Comparison of ENCODE assay signal across 1 cellular context in genomic region chr7:90346326-90347125, GRCh38.
TF ChIP-seq lines count a peak whose summit lies in the region.

A gene with protein sequence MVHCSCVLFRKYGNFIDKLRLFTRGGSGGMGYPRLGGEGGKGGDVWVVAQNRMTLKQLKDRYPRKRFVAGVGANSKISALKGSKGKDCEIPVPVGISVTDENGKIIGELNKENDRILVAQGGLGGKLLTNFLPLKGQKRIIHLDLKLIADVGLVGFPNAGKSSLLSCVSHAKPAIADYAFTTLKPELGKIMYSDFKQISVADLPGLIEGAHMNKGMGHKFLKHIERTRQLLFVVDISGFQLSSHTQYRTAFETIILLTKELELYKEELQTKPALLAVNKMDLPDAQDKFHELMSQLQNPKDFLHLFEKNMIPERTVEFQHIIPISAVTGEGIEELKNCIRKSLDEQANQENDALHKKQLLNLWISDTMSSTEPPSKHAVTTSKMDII (plus strand): TSS chr7:90346716. CDS start chr7:90346742, 26 bp downstream.

TF ChIP-seq in HepG2, 621 proteins besides CTCF, POLR2A, EP300 and RAD21 (continued from another document and continues in another):
- TF ChIP-seq, protein P1, sequence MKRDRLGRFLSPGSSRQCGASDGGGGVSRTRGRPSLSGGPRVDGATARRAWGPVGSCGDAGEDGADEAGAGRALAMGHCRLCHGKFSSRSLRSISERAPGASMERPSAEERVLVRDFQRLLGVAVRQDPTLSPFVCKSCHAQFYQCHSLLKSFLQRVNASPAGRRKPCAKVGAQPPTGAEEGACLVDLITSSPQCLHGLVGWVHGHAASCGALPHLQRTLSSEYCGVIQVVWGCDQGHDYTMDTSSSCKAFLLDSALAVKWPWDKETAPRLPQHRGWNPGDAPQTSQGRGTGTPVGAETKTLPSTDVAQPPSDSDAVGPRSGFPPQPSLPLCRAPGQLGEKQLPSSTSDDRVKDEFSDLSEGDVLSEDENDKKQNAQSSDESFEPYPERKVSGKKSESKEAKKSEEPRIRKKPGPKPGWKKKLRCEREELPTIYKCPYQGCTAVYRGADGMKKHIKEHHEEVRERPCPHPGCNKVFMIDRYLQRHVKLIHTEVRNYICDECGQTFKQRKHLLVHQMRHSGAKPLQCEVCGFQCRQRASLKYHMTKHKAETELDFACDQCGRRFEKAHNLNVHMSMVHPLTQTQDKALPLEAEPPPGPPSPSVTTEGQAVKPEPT (CRISPR knock-in tag; IDR thresholded peaks at IDR 0.05; ENCODE audit: low read depth) = 0 out of 2 replicates have a peak, but pooled peaks have one; percentile 58
- TF ChIP-seq ZNF83 (CRISPR knock-in tag; IDR thresholded peaks at IDR 0.05; ENCODE audit: borderline replicate concordance) = peak; percentile 81; the same call in 1 of the 2 replicates
- TF ChIP-seq ZSCAN29 (CRISPR knock-in tag; conservative IDR thresholded peaks at IDR 0.05) = 0 out of 2 replicates have a peak, but pooled peaks have one; percentile 70
- TF ChIP-seq, protein P2, sequence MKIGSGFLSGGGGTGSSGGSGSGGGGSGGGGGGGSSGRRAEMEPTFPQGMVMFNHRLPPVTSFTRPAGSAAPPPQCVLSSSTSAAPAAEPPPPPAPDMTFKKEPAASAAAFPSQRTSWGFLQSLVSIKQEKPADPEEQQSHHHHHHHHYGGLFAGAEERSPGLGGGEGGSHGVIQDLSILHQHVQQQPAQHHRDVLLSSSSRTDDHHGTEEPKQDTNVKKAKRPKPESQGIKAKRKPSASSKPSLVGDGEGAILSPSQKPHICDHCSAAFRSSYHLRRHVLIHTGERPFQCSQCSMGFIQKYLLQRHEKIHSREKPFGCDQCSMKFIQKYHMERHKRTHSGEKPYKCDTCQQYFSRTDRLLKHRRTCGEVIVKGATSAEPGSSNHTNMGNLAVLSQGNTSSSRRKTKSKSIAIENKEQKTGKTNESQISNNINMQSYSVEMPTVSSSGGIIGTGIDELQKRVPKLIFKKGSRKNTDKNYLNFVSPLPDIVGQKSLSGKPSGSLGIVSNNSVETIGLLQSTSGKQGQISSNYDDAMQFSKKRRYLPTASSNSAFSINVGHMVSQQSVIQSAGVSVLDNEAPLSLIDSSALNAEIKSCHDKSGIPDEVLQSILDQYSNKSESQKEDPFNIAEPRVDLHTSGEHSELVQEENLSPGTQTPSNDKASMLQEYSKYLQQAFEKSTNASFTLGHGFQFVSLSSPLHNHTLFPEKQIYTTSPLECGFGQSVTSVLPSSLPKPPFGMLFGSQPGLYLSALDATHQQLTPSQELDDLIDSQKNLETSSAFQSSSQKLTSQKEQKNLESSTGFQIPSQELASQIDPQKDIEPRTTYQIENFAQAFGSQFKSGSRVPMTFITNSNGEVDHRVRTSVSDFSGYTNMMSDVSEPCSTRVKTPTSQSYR (CRISPR knock-in tag; IDR thresholded peaks at IDR 0.05; ENCODE audit: borderline replicate concordance) = peak; percentile 68; the same call in 1 of the 2 replicates
- TF ChIP-seq FLYWCH1 (CRISPR knock-in tag; IDR thresholded peaks at IDR 0.05) = no peak
- TF ChIP-seq ZNF101 (CRISPR knock-in tag; IDR thresholded peaks at IDR 0.05; ENCODE audit: borderline replicate concordance, low read depth) = no peak
- TF ChIP-seq PHF21A (CRISPR knock-in tag; IDR thresholded peaks at IDR 0.05) = peak; percentile 82; the same call in 1 of the 2 replicates
- TF ChIP-seq ATAD3A (CRISPR knock-in tag; IDR thresholded peaks at IDR 0.05) = no peak
- TF ChIP-seq SRSF9 (IDR thresholded peaks at IDR 0.05; ENCODE audit: borderline replicate concordance, insufficient read depth, low read depth, low read length, poor library complexity, severe bottlenecking) = no peak
- TF ChIP-seq SALL1 (CRISPR knock-in tag; IDR thresholded peaks at IDR 0.05) = peak; percentile 94
- no peak for TF ChIP-seq NKX3-1 (CRISPR knock-in tag; IDR thresholded peaks at IDR 0.05)
- no peak; the same call in 1 of the 2 replicates for TF ChIP-seq SP2 (CRISPR knock-in tag; IDR thresholded peaks at IDR 0.05)
- TF ChIP-seq ZBTB38 (CRISPR knock-in tag; IDR thresholded peaks at IDR 0.05) = peak; percentile 82; the same call in 1 of the 2 replicates
- TF ChIP-seq NBN (conservative IDR thresholded peaks at IDR 0.05) = no peak
- no peak for TF ChIP-seq TRIM24 (CRISPR knock-in tag; IDR thresholded peaks at IDR 0.05)
- TF ChIP-seq ZEB1 (IDR thresholded peaks at IDR 0.05; ENCODE audit: insufficient replicate concordance, low read depth) = peak; percentile 65
- peak; percentile 18; the same call in 1 of the 2 replicates for TF ChIP-seq FOSL2 (CRISPR knock-in tag; IDR thresholded peaks at IDR 0.05)
- peak; percentile 97 for TF ChIP-seq REPIN1 (CRISPR knock-in tag; IDR thresholded peaks at IDR 0.05; ENCODE audit: borderline replicate concordance, low read depth)
- no peak for TF ChIP-seq FOSL1 (CRISPR knock-in tag; IDR thresholded peaks at IDR 0.05; ENCODE audit: borderline replicate concordance)
- peak; percentile 59; the same call in 1 of the 2 replicates for TF ChIP-seq DR1 (CRISPR knock-in tag; IDR thresholded peaks at IDR 0.05)
- no peak for TF ChIP-seq CAMTA2 (CRISPR knock-in tag; IDR thresholded peaks at IDR 0.05; ENCODE audit: borderline replicate concordance)
- TF ChIP-seq FOXP1 (IDR thresholded peaks at IDR 0.05) = 0 out of 2 replicates have a peak, but pooled peaks have one; percentile 29
- TF ChIP-seq FOXP1 (CRISPR knock-in tag; IDR thresholded peaks at IDR 0.05) = no peak; the same call in 1 of the 2 replicates
- TF ChIP-seq ZMYM4 (CRISPR knock-in tag; IDR thresholded peaks at IDR 0.05) = peak; percentile 99
- TF ChIP-seq ZFP62 (CRISPR knock-in tag; IDR thresholded peaks at IDR 0.05) = no peak
- TF ChIP-seq, protein P3, sequence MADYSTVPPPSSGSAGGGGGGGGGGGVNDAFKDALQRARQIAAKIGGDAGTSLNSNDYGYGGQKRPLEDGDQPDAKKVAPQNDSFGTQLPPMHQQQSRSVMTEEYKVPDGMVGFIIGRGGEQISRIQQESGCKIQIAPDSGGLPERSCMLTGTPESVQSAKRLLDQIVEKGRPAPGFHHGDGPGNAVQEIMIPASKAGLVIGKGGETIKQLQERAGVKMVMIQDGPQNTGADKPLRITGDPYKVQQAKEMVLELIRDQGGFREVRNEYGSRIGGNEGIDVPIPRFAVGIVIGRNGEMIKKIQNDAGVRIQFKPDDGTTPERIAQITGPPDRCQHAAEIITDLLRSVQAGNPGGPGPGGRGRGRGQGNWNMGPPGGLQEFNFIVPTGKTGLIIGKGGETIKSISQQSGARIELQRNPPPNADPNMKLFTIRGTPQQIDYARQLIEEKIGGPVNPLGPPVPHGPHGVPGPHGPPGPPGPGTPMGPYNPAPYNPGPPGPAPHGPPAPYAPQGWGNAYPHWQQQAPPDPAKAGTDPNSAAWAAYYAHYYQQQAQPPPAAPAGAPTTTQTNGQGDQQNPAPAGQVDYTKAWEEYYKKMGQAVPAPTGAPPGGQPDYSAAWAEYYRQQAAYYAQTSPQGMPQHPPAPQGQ (CRISPR knock-in tag; IDR thresholded peaks at IDR 0.05; ENCODE audit: borderline replicate concordance) = no peak
- TF ChIP-seq, protein P4, sequence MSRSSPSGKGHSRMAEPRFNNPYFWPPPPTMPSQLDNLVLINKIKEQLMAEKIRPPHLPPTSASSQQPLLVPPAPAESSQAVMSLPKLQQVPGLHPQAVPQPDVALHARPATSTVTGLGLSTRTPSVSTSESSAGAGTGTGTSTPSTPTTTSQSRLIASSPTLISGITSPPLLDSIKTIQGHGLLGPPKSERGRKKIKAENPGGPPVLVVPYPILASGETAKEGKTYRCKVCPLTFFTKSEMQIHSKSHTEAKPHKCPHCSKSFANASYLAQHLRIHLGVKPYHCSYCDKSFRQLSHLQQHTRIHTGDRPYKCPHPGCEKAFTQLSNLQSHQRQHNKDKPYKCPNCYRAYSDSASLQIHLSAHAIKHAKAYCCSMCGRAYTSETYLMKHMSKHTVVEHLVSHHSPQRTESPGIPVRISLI (CRISPR knock-in tag; IDR thresholded peaks at IDR 0.05; ENCODE audit: borderline replicate concordance) = peak; percentile 42; the same call in 1 of the 2 replicates
- no peak for TF ChIP-seq ZNF383 (CRISPR knock-in tag; IDR thresholded peaks at IDR 0.05; ENCODE audit: borderline replicate concordance)
- no peak for TF ChIP-seq RARG (CRISPR knock-in tag; IDR thresholded peaks at IDR 0.05; ENCODE audit: low read depth)
- TF ChIP-seq FOXC1 (CRISPR knock-in tag; IDR thresholded peaks at IDR 0.05; ENCODE audit: borderline replicate concordance) = peak; percentile 91
- no peak for TF ChIP-seq ZC3H13 (CRISPR knock-in tag; IDR thresholded peaks at IDR 0.05)
- TF ChIP-seq, protein P5, sequence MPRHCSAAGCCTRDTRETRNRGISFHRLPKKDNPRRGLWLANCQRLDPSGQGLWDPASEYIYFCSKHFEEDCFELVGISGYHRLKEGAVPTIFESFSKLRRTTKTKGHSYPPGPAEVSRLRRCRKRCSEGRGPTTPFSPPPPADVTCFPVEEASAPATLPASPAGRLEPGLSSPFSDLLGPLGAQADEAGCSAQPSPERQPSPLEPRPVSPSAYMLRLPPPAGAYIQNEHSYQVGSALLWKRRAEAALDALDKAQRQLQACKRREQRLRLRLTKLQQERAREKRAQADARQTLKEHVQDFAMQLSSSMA (CRISPR knock-in tag; IDR thresholded peaks at IDR 0.05) = peak; percentile 86
- peak; percentile 62; the same call in 1 of the 2 replicates for TF ChIP-seq CEBPB (IDR thresholded peaks at IDR 0.05; ENCODE audit: borderline replicate concordance, low read depth, low read length)
- peak; percentile 76 for TF ChIP-seq CEBPG (CRISPR knock-in tag; IDR thresholded peaks at IDR 0.05)
- TF ChIP-seq MYNN (CRISPR knock-in tag; IDR thresholded peaks at IDR 0.05; ENCODE audit: low read depth) = peak; percentile 76; the same call in 1 of the 2 replicates
- 0 out of 2 replicates have a peak, but pooled peaks have one; percentile 71 for TF ChIP-seq ZNF33B (CRISPR knock-in tag; IDR thresholded peaks at IDR 0.05)
- peak; percentile 79 for TF ChIP-seq U2AF1 (optimal IDR thresholded peaks at IDR 0.05; ENCODE audit: low read depth, low read length)
- peak; percentile 52 for TF ChIP-seq FOXA3 (CRISPR knock-in tag; IDR thresholded peaks at IDR 0.05)
- no peak for TF ChIP-seq MLXIP (CRISPR knock-in tag; IDR thresholded peaks at IDR 0.05; ENCODE audit: borderline replicate concordance)
- no peak for TF ChIP-seq GTF2F1 (IDR thresholded peaks at IDR 0.05; ENCODE audit: low read length)
- TF ChIP-seq TCF12 (IDR thresholded peaks at IDR 0.05) = no peak
- TF ChIP-seq TCF12 (CRISPR knock-in tag; IDR thresholded peaks at IDR 0.05) = no peak
- peak; percentile 78; the same call in 1 of the 2 replicates for TF ChIP-seq ZNF234 (CRISPR knock-in tag; conservative IDR thresholded peaks at IDR 0.05)
- TF ChIP-seq, protein P6, sequence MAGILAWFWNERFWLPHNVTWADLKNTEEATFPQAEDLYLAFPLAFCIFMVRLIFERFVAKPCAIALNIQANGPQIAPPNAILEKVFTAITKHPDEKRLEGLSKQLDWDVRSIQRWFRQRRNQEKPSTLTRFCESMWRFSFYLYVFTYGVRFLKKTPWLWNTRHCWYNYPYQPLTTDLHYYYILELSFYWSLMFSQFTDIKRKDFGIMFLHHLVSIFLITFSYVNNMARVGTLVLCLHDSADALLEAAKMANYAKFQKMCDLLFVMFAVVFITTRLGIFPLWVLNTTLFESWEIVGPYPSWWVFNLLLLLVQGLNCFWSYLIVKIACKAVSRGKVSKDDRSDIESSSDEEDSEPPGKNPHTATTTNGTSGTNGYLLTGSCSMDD (CRISPR knock-in tag; IDR thresholded peaks at IDR 0.05) = no peak
- TF ChIP-seq ZNF3 (CRISPR knock-in tag; IDR thresholded peaks at IDR 0.05) = peak; percentile 57; the same call in 1 of the 2 replicates
- no peak for TF ChIP-seq DMTF1 (CRISPR knock-in tag; IDR thresholded peaks at IDR 0.05)
- 0 out of 2 replicates have a peak, but pooled peaks have one; percentile 42 for TF ChIP-seq RFX5 (IDR thresholded peaks at IDR 0.05; ENCODE audit: low read depth, low read length)
- TF ChIP-seq KLF6 (CRISPR knock-in tag; IDR thresholded peaks at IDR 0.05) = peak; percentile 75; the same call in 1 of the 2 replicates
- TF ChIP-seq, protein P7, sequence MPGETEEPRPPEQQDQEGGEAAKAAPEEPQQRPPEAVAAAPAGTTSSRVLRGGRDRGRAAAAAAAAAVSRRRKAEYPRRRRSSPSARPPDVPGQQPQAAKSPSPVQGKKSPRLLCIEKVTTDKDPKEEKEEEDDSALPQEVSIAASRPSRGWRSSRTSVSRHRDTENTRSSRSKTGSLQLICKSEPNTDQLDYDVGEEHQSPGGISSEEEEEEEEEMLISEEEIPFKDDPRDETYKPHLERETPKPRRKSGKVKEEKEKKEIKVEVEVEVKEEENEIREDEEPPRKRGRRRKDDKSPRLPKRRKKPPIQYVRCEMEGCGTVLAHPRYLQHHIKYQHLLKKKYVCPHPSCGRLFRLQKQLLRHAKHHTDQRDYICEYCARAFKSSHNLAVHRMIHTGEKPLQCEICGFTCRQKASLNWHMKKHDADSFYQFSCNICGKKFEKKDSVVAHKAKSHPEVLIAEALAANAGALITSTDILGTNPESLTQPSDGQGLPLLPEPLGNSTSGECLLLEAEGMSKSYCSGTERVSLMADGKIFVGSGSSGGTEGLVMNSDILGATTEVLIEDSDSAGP (CRISPR knock-in tag; IDR thresholded peaks at IDR 0.05; ENCODE audit: borderline replicate concordance) = peak; percentile 85
